In the genomic region with DNA sequence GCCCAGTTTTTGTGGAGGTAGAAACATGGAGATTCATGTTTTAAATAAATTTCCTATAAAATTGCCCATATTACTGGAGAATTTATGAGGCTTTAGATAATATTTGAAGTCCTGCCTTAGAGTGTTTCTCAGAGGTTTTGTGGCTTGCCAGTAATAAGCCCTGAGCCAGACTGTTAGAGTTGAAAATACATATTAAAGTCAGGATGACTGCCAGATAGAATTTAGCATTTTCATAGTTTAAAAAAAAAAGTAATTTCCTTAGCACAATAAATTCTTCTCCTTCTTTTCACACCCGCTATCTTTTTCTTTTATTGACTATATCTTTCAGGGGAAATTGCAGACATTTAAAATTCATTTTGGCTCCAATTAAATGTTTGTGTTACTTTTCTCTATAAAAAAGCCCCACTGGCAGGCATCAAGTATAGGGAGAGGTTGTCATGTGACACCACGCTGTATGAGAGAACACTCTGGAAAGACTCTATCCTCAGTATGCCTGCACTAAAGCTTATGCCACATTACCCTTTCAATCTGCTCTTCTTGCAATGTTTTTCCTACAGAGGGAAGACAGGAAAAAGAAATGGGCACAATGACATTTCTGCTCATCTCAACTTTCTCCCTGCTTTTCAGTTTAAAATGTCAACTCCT, we compare ENCODE assay signal across 22 cellular contexts.
DNase-seq lines count a peak whose midpoint lies in the region; ATAC-seq and TF ChIP-seq lines count a peak whose summit lies in the region.
"Had no signal": no experiment of that assay in that cellular context is flagged by ENCODE, and none has a peak within 500 bp of the region (broad histone marks: within the 10 kb centered on the region; RNA-seq: fewer than 3 reads in every experiment).

No MANE protein-coding gene starts in this region.

- peaks cover 46% of the 10 kb centered on the region for H3K4me1 Mint-ChIP-seq in chondrocyte (ENCODE audit: low read depth)
- H3K4me1 Mint-ChIP-seq in mesothelial cell of epicardium = peaks cover 66% of the 10 kb centered on the region
- no peaks in the 10 kb centered on the region for H3K4me1 Mint-ChIP-seq in stimulated activated effector memory CD8-positive, alpha-beta T cell treated with anti-CD3 and anti-CD28 coated beads, Interleukin-12 subunit alpha, Interleukin-12 subunit beta, amount 100 ng/mL, for 72 hours
- H3K4me1 Mint-ChIP-seq: activated CD4-positive, alpha-beta T cell treated with anti-CD3 and anti-CD28 coated beads, Interleukin-2, amount 10 ng/mL, durations not matched to agents 24 days and 14 days; activated naive CD8-positive, alpha-beta T cell treated with anti-CD3 and anti-CD28 coated beads for 36 hours; CD8-positive, alpha-beta memory T cell; memory B cell; naive thymus-derived CD4-positive, alpha-beta T cell had no signal

- H3K9me3 Mint-ChIP-seq in chondrocyte (ENCODE audit: low read depth) = no peaks in the 10 kb centered on the region
- H3K9me3 Mint-ChIP-seq in mesothelial cell of epicardium = no peaks in the 10 kb centered on the region
- H3K9me3 Mint-ChIP-seq in stimulated activated effector memory CD8-positive, alpha-beta T cell treated with anti-CD3 and anti-CD28 coated beads, Interleukin-12 subunit alpha, Interleukin-12 subunit beta, amount 100 ng/mL, for 72 hours = peaks cover 9% of the 10 kb centered on the region
- H3K9me3 Mint-ChIP-seq: activated CD4-positive, alpha-beta T cell treated with anti-CD3 and anti-CD28 coated beads, Interleukin-2, amount 10 ng/mL, durations not matched to agents 24 days and 14 days; activated naive CD8-positive, alpha-beta T cell treated with anti-CD3 and anti-CD28 coated beads for 36 hours; activated T-helper 2 cell treated with anti-CD3 and anti-CD28 coated beads, Interferon-gamma antibody, Interleukin-2, Interleukin-4, amounts not matched to agents 10 μg/mL and 5 μg/mL and 100 μg/mL, durations not matched to agents 14 hours and 24 hours and 36 hours; memory B cell had no signal

- H3K4me3 Mint-ChIP-seq in chondrocyte (ENCODE audit: unreplicated experiment) (no peak overlapping the region), mesothelial cell of epicardium (no peak overlapping the region)
- no peak overlapping the region for H3K4me3 Mint-ChIP-seq in stimulated activated effector memory CD8-positive, alpha-beta T cell treated with anti-CD3 and anti-CD28 coated beads, Interleukin-12 subunit alpha, Interleukin-12 subunit beta, amount 100 ng/mL, for 72 hours
- H3K4me3 Mint-ChIP-seq: activated CD4-positive, alpha-beta T cell treated with anti-CD3 and anti-CD28 coated beads, Interleukin-2, amount 10 ng/mL, durations not matched to agents 24 days and 14 days; activated naive CD8-positive, alpha-beta T cell treated with anti-CD3 and anti-CD28 coated beads for 36 hours; CD8-positive, alpha-beta memory T cell; memory B cell; naive thymus-derived CD4-positive, alpha-beta T cell; stimulated activated naive CD8-positive, alpha-beta T cell treated with anti-CD3 and anti-CD28 coated beads, Interleukin-15, Interleukin-2, amounts not matched to agents 100 ng/mL and 50 ng/mL, for 24 hours had no signal

- ATAC-seq in stimulated activated effector memory CD8-positive, alpha-beta T cell treated with anti-CD3 and anti-CD28 coated beads, Interleukin-12 subunit alpha, Interleukin-12 subunit beta, amount 100 ng/mL, for 72 hours = no peak
- ATAC-seq: gastrocnemius medialis; naive thymus-derived CD4-positive, alpha-beta T cell had no signal

- H3K27ac Mint-ChIP-seq in chondrocyte (ENCODE audit: unreplicated experiment) = peak overlapping the region; percentile 78
- peak overlapping the region; percentile 88 for H3K27ac Mint-ChIP-seq in mesothelial cell of epicardium
- H3K27ac Mint-ChIP-seq in stimulated activated effector memory CD8-positive, alpha-beta T cell treated with anti-CD3 and anti-CD28 coated beads, Interleukin-12 subunit alpha, Interleukin-12 subunit beta, amount 100 ng/mL, for 72 hours = no peak overlapping the region
- H3K27ac Mint-ChIP-seq: activated CD4-positive, alpha-beta T cell treated with anti-CD3 and anti-CD28 coated beads, Interleukin-2, amount 10 ng/mL, durations not matched to agents 24 days and 14 days; activated naive CD8-positive, alpha-beta T cell treated with anti-CD3 and anti-CD28 coated beads for 36 hours; activated T-helper 2 cell treated with anti-CD3 and anti-CD28 coated beads, Interferon-gamma antibody, Interleukin-2, Interleukin-4, amounts not matched to agents 10 μg/mL and 5 μg/mL and 100 μg/mL, durations not matched to agents 14 hours and 24 hours and 36 hours; CD8-positive, alpha-beta memory T cell; memory B cell; naive thymus-derived CD4-positive, alpha-beta T cell; stimulated activated naive CD8-positive, alpha-beta T cell treated with anti-CD3 and anti-CD28 coated beads, Interleukin-15, Interleukin-2, amounts not matched to agents 100 ng/mL and 50 ng/mL, for 24 hours had no signal

- in situ Hi-C loops in SK-MEL-5 (cut with HindIII; ENCODE audit: low pct_unique_long_range_greater_than_20kb, low sequenced_read_pairs) = no loop called here

- H3K36me3 Mint-ChIP-seq in chondrocyte (ENCODE audit: low read depth) = peaks cover 10% of the 10 kb centered on the region
- peaks cover 22% of the 10 kb centered on the region for H3K36me3 Mint-ChIP-seq in mesothelial cell of epicardium
- H3K36me3 Mint-ChIP-seq in stimulated activated effector memory CD8-positive, alpha-beta T cell treated with anti-CD3 and anti-CD28 coated beads, Interleukin-12 subunit alpha, Interleukin-12 subunit beta, amount 100 ng/mL, for 72 hours = no peaks in the 10 kb centered on the region
- H3K36me3 Mint-ChIP-seq: activated naive CD8-positive, alpha-beta T cell treated with anti-CD3 and anti-CD28 coated beads for 36 hours; CD8-positive, alpha-beta memory T cell; memory B cell; naive thymus-derived CD4-positive, alpha-beta T cell had no signal

- H3K27me3 Mint-ChIP-seq in chondrocyte (ENCODE audit: low read depth) = no peaks in the 10 kb centered on the region
- no peaks in the 10 kb centered on the region for H3K27me3 Mint-ChIP-seq in mesothelial cell of epicardium (ENCODE audit: low read depth)
- H3K27me3 Mint-ChIP-seq: activated CD4-positive, alpha-beta T cell treated with anti-CD3 and anti-CD28 coated beads, Interleukin-2, amount 10 ng/mL, durations not matched to agents 24 days and 14 days; activated naive CD8-positive, alpha-beta T cell treated with anti-CD3 and anti-CD28 coated beads for 36 hours; CD8-positive, alpha-beta memory T cell; memory B cell; naive thymus-derived CD4-positive, alpha-beta T cell; stimulated activated naive CD8-positive, alpha-beta T cell treated with anti-CD3 and anti-CD28 coated beads, Interleukin-15, Interleukin-2, amounts not matched to agents 100 ng/mL and 50 ng/mL, for 24 hours had no signal

- H3K27ac ChIP-seq in substantia nigra (ENCODE audit: low read depth, low read length, poor library complexity, severe bottlenecking) = peak overlapping the region; percentile 27
- H3K27ac ChIP-seq: breast epithelium, gastrocnemius medialis had no signal

- DNase-seq in SK-MEL-5 (ENCODE audit: low read depth, low spot score) (peak; percentile 26), chondrocyte (ENCODE audit: low spot score) (no peak), mesothelial cell of epicardium (ENCODE audit: low spot score in 2 of 2, unreplicated experiment in 2 of 2) (no peak), substantia nigra (lab: John Stamatoyannopoulos, UW) (peak in 2 of 49 donors; percentile 12 to 31), COR-L47 (lab: John Stamatoyannopoulos, UW) (no peak), NCI-H1436 treated with DMSO at 0.1 percent for 48 hours (lab: John Stamatoyannopoulos, UW) (no peak), NOMO-1 treated with dmso at 0.1 percent for 144 hours (lab: John Stamatoyannopoulos, UW; ENCODE audit: unreplicated experiment) (no peak)
- no peak for DNase-seq in stimulated activated effector memory CD8-positive, alpha-beta T cell treated with anti-CD3 and anti-CD28 coated beads, Interleukin-12 subunit alpha, Interleukin-12 subunit beta, amount 100 ng/mL, for 72 hours (ENCODE audit: low spot score in 2 of 2)
- DNase-seq: activated CD4-positive, alpha-beta T cell treated with anti-CD3 and anti-CD28 coated beads, Interleukin-2, amount 10 ng/mL, durations not matched to agents 24 days and 14 days; activated naive CD8-positive, alpha-beta T cell treated with anti-CD3 and anti-CD28 coated beads for 36 hours; CD8-positive, alpha-beta memory T cell; gastrocnemius medialis; naive thymus-derived CD4-positive, alpha-beta T cell; NCI-H1417 treated with DMSO at 0.1 percent for 48 hours; NCI-H82; posterior cingulate gyrus; Right ventricle myocardium superior; stimulated activated CD4-positive, alpha-beta T cell treated with anti-CD3 and anti-CD28 coated beads, Interleukin-1b, Interleukin-23, amount 100 ng/mL, for 48 hours had no signal

- TF ChIP-seq CTCF in chondrocyte (IDR thresholded peaks at IDR 0.05) = no peak
- TF ChIP-seq CTCF in mesothelial cell of epicardium (IDR thresholded peaks at IDR 0.05; ENCODE audit: unreplicated experiment) = no peak
